1 cellular context compared by ENCODE assay signal in genomic region chr10:60237977-60238376, GRCh38.
TF ChIP-seq lines count a peak whose summit lies in the region.

No MANE protein-coding gene starts in this region.

TF ChIP-seq in HepG2, 621 proteins besides CTCF, POLR2A, EP300 and RAD21 (continued from another document):
- TF ChIP-seq ZUFSP (CRISPR knock-in tag; IDR thresholded peaks at IDR 0.05; ENCODE audit: borderline replicate concordance) (no peak), GATAD1 (CRISPR knock-in tag; IDR thresholded peaks at IDR 0.05) (no peak), ZNF841 (CRISPR knock-in tag; IDR thresholded peaks at IDR 0.05; ENCODE audit: borderline replicate concordance) (no peak)
